1 cellular context compared by ENCODE assay signal in the genomic region with DNA sequence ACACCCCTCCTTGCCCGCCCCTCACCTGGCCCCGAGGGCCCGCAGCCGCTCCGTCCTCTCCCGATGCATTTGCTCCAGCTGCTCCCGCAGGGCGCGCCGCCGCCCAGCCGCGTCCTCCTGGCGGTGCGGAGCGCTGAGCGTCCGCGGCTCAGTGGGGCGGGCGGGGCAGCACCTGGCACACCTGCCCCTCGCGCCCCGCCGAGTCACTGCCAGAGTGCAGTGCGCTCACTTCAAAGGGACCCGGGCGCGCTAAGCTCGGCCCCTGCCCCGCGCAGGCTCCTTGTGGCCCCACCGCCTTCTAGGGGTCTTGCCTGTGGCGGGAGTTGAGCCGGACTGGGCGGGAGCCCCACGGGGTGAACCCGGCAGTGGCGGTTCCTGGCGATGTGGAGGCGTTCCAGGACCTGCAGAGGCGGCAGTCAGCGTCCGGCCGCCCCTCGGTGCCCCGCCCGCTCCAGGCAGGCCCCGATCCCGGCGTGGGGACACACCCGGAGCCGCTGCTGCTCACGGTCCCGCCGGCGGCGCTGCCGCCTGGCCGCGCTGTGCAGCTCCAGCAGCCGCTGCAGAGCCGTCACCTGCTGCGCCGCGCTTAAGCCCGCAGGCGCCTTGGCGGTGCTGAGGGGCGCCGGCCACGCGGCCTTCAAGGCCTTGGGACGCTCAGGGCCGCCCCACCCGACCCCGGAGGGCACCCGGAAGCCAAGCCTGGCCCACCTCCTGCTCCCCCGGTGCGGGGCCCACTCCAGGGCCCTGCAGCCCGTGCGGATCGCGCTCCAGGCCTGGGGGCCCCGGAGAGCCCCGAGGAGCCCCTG.
A peak's percentile ranks its signal among the peaks of the same experiment; 100 is the strongest.
TF ChIP-seq lines count a peak whose summit lies in the region.

No MANE protein-coding gene starts in this region.

TF ChIP-seq in HepG2, 621 proteins besides CTCF, POLR2A, EP300 and RAD21 (continued from another document and continues in another):
- TF ChIP-seq, protein P1, sequence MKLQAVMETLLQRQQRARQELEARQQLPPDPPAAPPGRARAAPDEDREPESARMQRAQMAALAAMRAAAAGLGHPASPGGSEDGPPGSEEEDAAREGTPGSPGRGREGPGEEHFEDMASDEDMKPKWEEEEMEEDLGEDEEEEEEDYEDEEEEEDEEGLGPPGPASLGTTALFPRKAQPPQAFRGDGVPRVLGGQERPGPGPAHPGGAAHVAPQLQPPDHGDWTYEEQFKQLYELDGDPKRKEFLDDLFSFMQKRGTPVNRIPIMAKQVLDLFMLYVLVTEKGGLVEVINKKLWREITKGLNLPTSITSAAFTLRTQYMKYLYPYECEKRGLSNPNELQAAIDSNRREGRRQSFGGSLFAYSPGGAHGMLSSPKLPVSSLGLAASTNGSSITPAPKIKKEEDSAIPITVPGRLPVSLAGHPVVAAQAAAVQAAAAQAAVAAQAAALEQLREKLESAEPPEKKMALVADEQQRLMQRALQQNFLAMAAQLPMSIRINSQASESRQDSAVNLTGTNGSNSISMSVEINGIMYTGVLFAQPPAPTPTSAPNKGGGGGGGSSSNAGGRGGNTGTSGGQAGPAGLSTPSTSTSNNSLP (IDR thresholded peaks at IDR 0.05; ENCODE audit: low read depth, low read length) = no peak
- no peak; the same call in 1 of the 2 replicates for TF ChIP-seq ZNF678 (CRISPR knock-in tag; IDR thresholded peaks at IDR 0.05)
- TF ChIP-seq MTF1 (CRISPR knock-in tag; IDR thresholded peaks at IDR 0.05) = no peak
- no peak for TF ChIP-seq DNMT1 (CRISPR knock-in tag; IDR thresholded peaks at IDR 0.05)
- TF ChIP-seq, protein P2, sequence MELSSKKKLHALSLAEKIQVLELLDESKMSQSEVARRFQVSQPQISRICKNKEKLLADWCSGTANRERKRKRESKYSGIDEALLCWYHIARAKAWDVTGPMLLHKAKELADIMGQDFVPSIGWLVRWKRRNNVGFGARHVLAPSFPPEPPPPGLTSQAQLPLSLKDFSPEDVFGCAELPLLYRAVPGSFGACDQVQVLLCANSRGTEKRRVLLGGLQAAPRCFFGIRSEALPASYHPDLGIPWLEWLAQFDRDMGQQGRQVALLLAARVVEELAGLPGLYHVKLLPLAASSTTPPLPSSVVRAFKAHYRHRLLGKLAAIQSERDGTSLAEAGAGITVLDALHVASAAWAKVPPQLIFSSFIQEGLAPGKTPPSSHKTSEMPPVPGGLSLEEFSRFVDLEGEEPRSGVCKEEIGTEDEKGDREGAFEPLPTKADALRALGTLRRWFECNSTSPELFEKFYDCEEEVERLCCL (CRISPR knock-in tag; IDR thresholded peaks at IDR 0.05; ENCODE audit: borderline replicate concordance) = no peak
- no peak for TF ChIP-seq MED13 (CRISPR knock-in tag; IDR thresholded peaks at IDR 0.05)
- 0 out of 2 replicates have a peak, but pooled peaks have one; percentile 7 for TF ChIP-seq ZSCAN21 (CRISPR knock-in tag; IDR thresholded peaks at IDR 0.05; ENCODE audit: borderline replicate concordance)
- no peak for TF ChIP-seq RXRA (CRISPR knock-in tag; IDR thresholded peaks at IDR 0.05)
- no peak for TF ChIP-seq FOXK1 (CRISPR knock-in tag; IDR thresholded peaks at IDR 0.05; ENCODE audit: borderline replicate concordance, low read depth)
- TF ChIP-seq, protein P3, sequence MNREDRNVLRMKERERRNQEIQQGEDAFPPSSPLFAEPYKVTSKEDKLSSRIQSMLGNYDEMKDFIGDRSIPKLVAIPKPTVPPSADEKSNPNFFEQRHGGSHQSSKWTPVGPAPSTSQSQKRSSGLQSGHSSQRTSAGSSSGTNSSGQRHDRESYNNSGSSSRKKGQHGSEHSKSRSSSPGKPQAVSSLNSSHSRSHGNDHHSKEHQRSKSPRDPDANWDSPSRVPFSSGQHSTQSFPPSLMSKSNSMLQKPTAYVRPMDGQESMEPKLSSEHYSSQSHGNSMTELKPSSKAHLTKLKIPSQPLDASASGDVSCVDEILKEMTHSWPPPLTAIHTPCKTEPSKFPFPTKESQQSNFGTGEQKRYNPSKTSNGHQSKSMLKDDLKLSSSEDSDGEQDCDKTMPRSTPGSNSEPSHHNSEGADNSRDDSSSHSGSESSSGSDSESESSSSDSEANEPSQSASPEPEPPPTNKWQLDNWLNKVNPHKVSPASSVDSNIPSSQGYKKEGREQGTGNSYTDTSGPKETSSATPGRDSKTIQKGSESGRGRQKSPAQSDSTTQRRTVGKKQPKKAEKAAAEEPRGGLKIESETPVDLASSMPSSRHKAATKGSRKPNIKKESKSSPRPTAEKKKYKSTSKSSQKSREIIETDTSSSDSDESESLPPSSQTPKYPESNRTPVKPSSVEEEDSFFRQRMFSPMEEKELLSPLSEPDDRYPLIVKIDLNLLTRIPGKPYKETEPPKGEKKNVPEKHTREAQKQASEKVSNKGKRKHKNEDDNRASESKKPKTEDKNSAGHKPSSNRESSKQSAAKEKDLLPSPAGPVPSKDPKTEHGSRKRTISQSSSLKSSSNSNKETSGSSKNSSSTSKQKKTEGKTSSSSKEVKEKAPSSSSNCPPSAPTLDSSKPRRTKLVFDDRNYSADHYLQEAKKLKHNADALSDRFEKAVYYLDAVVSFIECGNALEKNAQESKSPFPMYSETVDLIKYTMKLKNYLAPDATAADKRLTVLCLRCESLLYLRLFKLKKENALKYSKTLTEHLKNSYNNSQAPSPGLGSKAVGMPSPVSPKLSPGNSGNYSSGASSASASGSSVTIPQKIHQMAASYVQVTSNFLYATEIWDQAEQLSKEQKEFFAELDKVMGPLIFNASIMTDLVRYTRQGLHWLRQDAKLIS (CRISPR knock-in tag; IDR thresholded peaks at IDR 0.05) = no peak
- TF ChIP-seq, protein P4, sequence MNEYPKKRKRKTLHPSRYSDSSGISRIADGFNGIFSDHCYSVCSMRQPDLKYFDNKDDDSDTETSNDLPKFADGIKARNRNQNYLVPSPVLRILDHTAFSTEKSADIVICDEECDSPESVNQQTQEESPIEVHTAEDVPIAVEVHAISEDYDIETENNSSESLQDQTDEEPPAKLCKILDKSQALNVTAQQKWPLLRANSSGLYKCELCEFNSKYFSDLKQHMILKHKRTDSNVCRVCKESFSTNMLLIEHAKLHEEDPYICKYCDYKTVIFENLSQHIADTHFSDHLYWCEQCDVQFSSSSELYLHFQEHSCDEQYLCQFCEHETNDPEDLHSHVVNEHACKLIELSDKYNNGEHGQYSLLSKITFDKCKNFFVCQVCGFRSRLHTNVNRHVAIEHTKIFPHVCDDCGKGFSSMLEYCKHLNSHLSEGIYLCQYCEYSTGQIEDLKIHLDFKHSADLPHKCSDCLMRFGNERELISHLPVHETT (CRISPR knock-in tag; conservative IDR thresholded peaks at IDR 0.05) = no peak
- TF ChIP-seq ZNF282 (IDR thresholded peaks at IDR 0.05; ENCODE audit: partially characterized antibody) = no peak
- TF ChIP-seq ZNF674 (CRISPR knock-in tag; IDR thresholded peaks at IDR 0.05; ENCODE audit: low read depth) = no peak
- TF ChIP-seq FOXA1 (IDR thresholded peaks at IDR 0.05) = no peak
- TF ChIP-seq FOXA1 (CRISPR knock-in tag; IDR thresholded peaks at IDR 0.05) = no peak
- no peak for TF ChIP-seq SKI (IDR thresholded peaks at IDR 0.05; ENCODE audit: partially characterized antibody)
- peak; percentile 86; the same call in 1 of the 2 replicates for TF ChIP-seq ZNF776 (CRISPR knock-in tag; IDR thresholded peaks at IDR 0.05)
- TF ChIP-seq, protein P5, sequence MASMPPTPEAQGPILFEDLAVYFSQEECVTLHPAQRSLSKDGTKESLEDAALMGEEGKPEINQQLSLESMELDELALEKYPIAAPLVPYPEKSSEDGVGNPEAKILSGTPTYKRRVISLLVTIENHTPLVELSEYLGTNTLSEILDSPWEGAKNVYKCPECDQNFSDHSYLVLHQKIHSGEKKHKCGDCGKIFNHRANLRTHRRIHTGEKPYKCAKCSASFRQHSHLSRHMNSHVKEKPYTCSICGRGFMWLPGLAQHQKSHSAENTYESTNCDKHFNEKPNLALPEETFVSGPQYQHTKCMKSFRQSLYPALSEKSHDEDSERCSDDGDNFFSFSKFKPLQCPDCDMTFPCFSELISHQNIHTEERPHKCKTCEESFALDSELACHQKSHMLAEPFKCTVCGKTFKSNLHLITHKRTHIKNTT (CRISPR knock-in tag; IDR thresholded peaks at IDR 0.05) = no peak
- no peak for TF ChIP-seq RFX1 (IDR thresholded peaks at IDR 0.05)
- TF ChIP-seq ZNF30 (CRISPR knock-in tag; IDR thresholded peaks at IDR 0.05) = no peak
- TF ChIP-seq, protein P6, sequence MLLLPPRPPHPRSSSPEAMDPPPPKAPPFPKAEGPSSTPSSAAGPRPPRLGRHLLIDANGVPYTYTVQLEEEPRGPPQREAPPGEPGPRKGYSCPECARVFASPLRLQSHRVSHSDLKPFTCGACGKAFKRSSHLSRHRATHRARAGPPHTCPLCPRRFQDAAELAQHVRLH (CRISPR knock-in tag; IDR thresholded peaks at IDR 0.05; ENCODE audit: borderline replicate concordance, low read depth) = no peak
- TF ChIP-seq ZSCAN12 (CRISPR knock-in tag; IDR thresholded peaks at IDR 0.05) = no peak
- 0 out of 2 replicates have a peak, but pooled peaks have one; percentile 14 for TF ChIP-seq MXD4 (CRISPR knock-in tag; IDR thresholded peaks at IDR 0.05)
- no peak for TF ChIP-seq ZNF20 (CRISPR knock-in tag; IDR thresholded peaks at IDR 0.05)
- no peak for TF ChIP-seq NBN (conservative IDR thresholded peaks at IDR 0.05)
- TF ChIP-seq, protein P7, sequence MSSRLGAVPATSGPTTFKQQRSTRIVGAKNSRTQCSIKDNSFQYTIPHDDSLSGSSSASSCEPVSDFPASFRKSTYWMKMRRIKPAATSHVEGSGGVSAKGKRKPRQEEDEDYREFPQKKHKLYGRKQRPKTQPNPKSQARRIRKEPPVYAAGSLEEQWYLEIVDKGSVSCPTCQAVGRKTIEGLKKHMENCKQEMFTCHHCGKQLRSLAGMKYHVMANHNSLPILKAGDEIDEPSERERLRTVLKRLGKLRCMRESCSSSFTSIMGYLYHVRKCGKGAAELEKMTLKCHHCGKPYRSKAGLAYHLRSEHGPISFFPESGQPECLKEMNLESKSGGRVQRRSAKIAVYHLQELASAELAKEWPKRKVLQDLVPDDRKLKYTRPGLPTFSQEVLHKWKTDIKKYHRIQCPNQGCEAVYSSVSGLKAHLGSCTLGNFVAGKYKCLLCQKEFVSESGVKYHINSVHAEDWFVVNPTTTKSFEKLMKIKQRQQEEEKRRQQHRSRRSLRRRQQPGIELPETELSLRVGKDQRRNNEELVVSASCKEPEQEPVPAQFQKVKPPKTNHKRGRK (CRISPR knock-in tag; IDR thresholded peaks at IDR 0.05) = no peak
- 0 out of 2 replicates have a peak, but pooled peaks have one; percentile 36 for TF ChIP-seq ZNF552 (CRISPR knock-in tag; IDR thresholded peaks at IDR 0.05; ENCODE audit: borderline replicate concordance)
- TF ChIP-seq IRF2 (CRISPR knock-in tag; IDR thresholded peaks at IDR 0.05) = no peak
- no peak for TF ChIP-seq ZNF644 (CRISPR knock-in tag; IDR thresholded peaks at IDR 0.05; ENCODE audit: low read depth)
- no peak for TF ChIP-seq ZNF737 (CRISPR knock-in tag; IDR thresholded peaks at IDR 0.05; ENCODE audit: borderline replicate concordance)
- TF ChIP-seq ZNF879 (CRISPR knock-in tag; IDR thresholded peaks at IDR 0.05) = no peak
- no peak for TF ChIP-seq ZNF589 (CRISPR knock-in tag; conservative IDR thresholded peaks at IDR 0.05)
- TF ChIP-seq, protein P8, sequence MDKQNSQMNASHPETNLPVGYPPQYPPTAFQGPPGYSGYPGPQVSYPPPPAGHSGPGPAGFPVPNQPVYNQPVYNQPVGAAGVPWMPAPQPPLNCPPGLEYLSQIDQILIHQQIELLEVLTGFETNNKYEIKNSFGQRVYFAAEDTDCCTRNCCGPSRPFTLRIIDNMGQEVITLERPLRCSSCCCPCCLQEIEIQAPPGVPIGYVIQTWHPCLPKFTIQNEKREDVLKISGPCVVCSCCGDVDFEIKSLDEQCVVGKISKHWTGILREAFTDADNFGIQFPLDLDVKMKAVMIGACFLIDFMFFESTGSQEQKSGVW (CRISPR knock-in tag; IDR thresholded peaks at IDR 0.05; ENCODE audit: borderline replicate concordance) = no peak
- TF ChIP-seq, protein P9, sequence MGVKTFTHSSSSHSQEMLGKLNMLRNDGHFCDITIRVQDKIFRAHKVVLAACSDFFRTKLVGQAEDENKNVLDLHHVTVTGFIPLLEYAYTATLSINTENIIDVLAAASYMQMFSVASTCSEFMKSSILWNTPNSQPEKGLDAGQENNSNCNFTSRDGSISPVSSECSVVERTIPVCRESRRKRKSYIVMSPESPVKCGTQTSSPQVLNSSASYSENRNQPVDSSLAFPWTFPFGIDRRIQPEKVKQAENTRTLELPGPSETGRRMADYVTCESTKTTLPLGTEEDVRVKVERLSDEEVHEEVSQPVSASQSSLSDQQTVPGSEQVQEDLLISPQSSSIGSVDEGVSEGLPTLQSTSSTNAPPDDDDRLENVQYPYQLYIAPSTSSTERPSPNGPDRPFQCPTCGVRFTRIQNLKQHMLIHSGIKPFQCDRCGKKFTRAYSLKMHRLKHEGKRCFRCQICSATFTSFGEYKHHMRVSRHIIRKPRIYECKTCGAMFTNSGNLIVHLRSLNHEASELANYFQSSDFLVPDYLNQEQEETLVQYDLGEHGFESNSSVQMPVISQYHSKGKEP (CRISPR knock-in tag; IDR thresholded peaks at IDR 0.05) = no peak
- no peak for TF ChIP-seq SP1 (IDR thresholded peaks at IDR 0.05)
- no peak for TF ChIP-seq SP1 (CRISPR knock-in tag; IDR thresholded peaks at IDR 0.05)
- TF ChIP-seq ZNF33B (CRISPR knock-in tag; IDR thresholded peaks at IDR 0.05) = no peak
- TF ChIP-seq SMAD9 (CRISPR knock-in tag; IDR thresholded peaks at IDR 0.05) = no peak
- TF ChIP-seq NR2C2 (CRISPR knock-in tag; IDR thresholded peaks at IDR 0.05; ENCODE audit: borderline replicate concordance) = no peak; the same call in 1 of the 2 replicates
- TF ChIP-seq RCOR2 (CRISPR knock-in tag; IDR thresholded peaks at IDR 0.05) = no peak
- TF ChIP-seq MEIS2 (CRISPR knock-in tag; IDR thresholded peaks at IDR 0.05) = no peak
- no peak for TF ChIP-seq DNMT3B (CRISPR knock-in tag; conservative IDR thresholded peaks at IDR 0.05)
- peak; percentile 81 for TF ChIP-seq ZFX (CRISPR knock-in tag; IDR thresholded peaks at IDR 0.05; ENCODE audit: low read depth)
- no peak for TF ChIP-seq CC2D1A (CRISPR knock-in tag; IDR thresholded peaks at IDR 0.05)
- TF ChIP-seq, protein P10, sequence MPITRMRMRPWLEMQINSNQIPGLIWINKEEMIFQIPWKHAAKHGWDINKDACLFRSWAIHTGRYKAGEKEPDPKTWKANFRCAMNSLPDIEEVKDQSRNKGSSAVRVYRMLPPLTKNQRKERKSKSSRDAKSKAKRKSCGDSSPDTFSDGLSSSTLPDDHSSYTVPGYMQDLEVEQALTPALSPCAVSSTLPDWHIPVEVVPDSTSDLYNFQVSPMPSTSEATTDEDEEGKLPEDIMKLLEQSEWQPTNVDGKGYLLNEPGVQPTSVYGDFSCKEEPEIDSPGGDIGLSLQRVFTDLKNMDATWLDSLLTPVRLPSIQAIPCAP (CRISPR knock-in tag; IDR thresholded peaks at IDR 0.05; ENCODE audit: low read depth) = no peak
- 0 out of 2 replicates have a peak, but pooled peaks have one; percentile 50 for TF ChIP-seq CAMTA2 (CRISPR knock-in tag; IDR thresholded peaks at IDR 0.05; ENCODE audit: borderline replicate concordance)
- TF ChIP-seq, protein P11, sequence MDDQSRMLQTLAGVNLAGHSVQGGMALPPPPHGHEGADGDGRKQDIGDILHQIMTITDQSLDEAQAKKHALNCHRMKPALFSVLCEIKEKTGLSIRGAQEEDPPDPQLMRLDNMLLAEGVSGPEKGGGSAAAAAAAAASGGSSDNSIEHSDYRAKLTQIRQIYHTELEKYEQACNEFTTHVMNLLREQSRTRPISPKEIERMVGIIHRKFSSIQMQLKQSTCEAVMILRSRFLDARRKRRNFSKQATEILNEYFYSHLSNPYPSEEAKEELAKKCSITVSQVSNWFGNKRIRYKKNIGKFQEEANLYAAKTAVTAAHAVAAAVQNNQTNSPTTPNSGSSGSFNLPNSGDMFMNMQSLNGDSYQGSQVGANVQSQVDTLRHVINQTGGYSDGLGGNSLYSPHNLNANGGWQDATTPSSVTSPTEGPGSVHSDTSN (CRISPR knock-in tag; IDR thresholded peaks at IDR 0.05; ENCODE audit: borderline replicate concordance) = no peak
